22 cellular contexts compared by ENCODE assay signal in genomic region chr22:23683545-23683944, GRCh38. TPM values are rescaled to one million over a fixed set of nuclear protein-coding genes. Genes with fewer than 3 reads are reported as not detected.
"Had no signal": no experiment of that assay in that cellular context is flagged by ENCODE, and none has a peak within 500 bp of the region (broad histone marks: within the 10 kb centered on the region; RNA-seq: fewer than 3 reads in every experiment).

No MANE protein-coding gene starts in this region.

- H3K27me3 Mint-ChIP-seq: activated naive CD4-positive, alpha-beta T cell treated with anti-CD3 and anti-CD28 coated beads, Interleukin-2, amount 50 U/mL, for 24 hours had no signal

- H3K9me3 Mint-ChIP-seq: activated naive CD4-positive, alpha-beta T cell treated with anti-CD3 and anti-CD28 coated beads, Interleukin-2, amount 50 U/mL, for 24 hours; activated T-cell treated with anti-CD3 and anti-CD28 coated beads, Interleukin-2, amount 50 U/mL, for 4 hours; activated T-helper 2 cell treated with anti-CD3 and anti-CD28 coated beads, Interferon-gamma antibody, Interleukin-2, Interleukin-4, amounts not matched to agents 10 μg/mL and 5 μg/mL and 100 μg/mL, durations not matched to agents 14 hours and 24 hours and 36 hours; T-helper 1 cell treated with Interleukin-12 subunit alpha and Interleukin-12 subunit beta and Interleukin-4 antibody, amounts not matched to agents 30 μg/mL and 1 μg/mL, for 36 hours had no signal

- H3K9me3 ChIP-seq: Peyer's patch had no signal

- DNase-seq: activated CD4-positive, CD25-positive, alpha-beta regulatory T cell; activated CD8-positive, alpha-beta T cell treated with anti-CD3 and anti-CD28 coated beads, Interleukin-2, amount 10 ng/mL, durations not matched to agents 7 days and 5 days; activated naive CD4-positive, alpha-beta T cell; activated T-cell treated with anti-CD3 and anti-CD28 coated beads, Interleukin-2, amount 50 U/mL, for 4 hours; aorta; IMR-90; Kasumi-1; KBM-7; NCI-H1105 treated with DMSO at 0.1 percent for 48 hours; NCI-H1436 treated with DMSO at 0.1 percent for 48 hours; NCI-H187; NCI-H2081; NCI-H524; Peyer's patch; SHP77; T-helper 9 cell had no signal

- H3K4me3 ChIP-seq: Peyer's patch had no signal

- H3K27me3 ChIP-seq: Peyer's patch had no signal

- H3K27ac Mint-ChIP-seq: activated CD8-positive, alpha-beta T cell treated with anti-CD3 and anti-CD28 coated beads, Interleukin-2, amount 10 ng/mL, durations not matched to agents 7 days and 5 days; activated naive CD4-positive, alpha-beta T cell treated with anti-CD3 and anti-CD28 coated beads, Interleukin-2, amount 50 U/mL, for 24 hours; activated T-helper 2 cell treated with anti-CD3 and anti-CD28 coated beads, Interferon-gamma antibody, Interleukin-2, Interleukin-4, amounts not matched to agents 10 μg/mL and 5 μg/mL and 100 μg/mL, durations not matched to agents 14 hours and 24 hours and 36 hours; T-helper 1 cell treated with Interleukin-12 subunit alpha and Interleukin-12 subunit beta and Interleukin-4 antibody, amounts not matched to agents 30 μg/mL and 1 μg/mL, for 36 hours had no signal

- H3K4me1 ChIP-seq: Peyer's patch had no signal

- H3K4me1 Mint-ChIP-seq: activated naive CD4-positive, alpha-beta T cell treated with anti-CD3 and anti-CD28 coated beads, Interleukin-2, amount 50 U/mL, for 24 hours had no signal

- H3K27ac ChIP-seq: Peyer's patch, RWPE1 had no signal

- H3K4me3 Mint-ChIP-seq: activated CD8-positive, alpha-beta T cell treated with anti-CD3 and anti-CD28 coated beads, Interleukin-2, amount 10 ng/mL, durations not matched to agents 7 days and 5 days; activated naive CD4-positive, alpha-beta T cell treated with anti-CD3 and anti-CD28 coated beads, Interleukin-2, amount 50 U/mL, for 24 hours; activated T-cell treated with anti-CD3 and anti-CD28 coated beads, Interleukin-2, amount 50 U/mL, for 4 hours; T-helper 1 cell treated with Interleukin-12 subunit alpha and Interleukin-12 subunit beta and Interleukin-4 antibody, amounts not matched to agents 30 μg/mL and 1 μg/mL, for 36 hours had no signal

- ATAC-seq: activated CD8-positive, alpha-beta T cell treated with anti-CD3 and anti-CD28 coated beads, Interleukin-2, amount 10 ng/mL, durations not matched to agents 7 days and 5 days; activated T-cell treated with anti-CD3 and anti-CD28 coated beads, Interleukin-2, amount 50 U/mL, for 4 hours had no signal

RNA-seq across cellular contexts. Expression of gene RGL4, which starts 7.3 kb away (rescaled TPM):
- total RNA-seq: bronchial epithelial cell, IMR-90, Peyer's patch, SK-MEL-5 had no signal
- polyA plus RNA-seq: IMR-90 had no signal

RNA-seq across cellular contexts. Expression of gene DRICH1, which starts 51.4 kb away (rescaled TPM):
- total RNA-seq: bronchial epithelial cell, IMR-90, SK-MEL-5 had no signal
